Comparison of ENCODE assay signal across 10 cellular contexts in the genomic region with DNA sequence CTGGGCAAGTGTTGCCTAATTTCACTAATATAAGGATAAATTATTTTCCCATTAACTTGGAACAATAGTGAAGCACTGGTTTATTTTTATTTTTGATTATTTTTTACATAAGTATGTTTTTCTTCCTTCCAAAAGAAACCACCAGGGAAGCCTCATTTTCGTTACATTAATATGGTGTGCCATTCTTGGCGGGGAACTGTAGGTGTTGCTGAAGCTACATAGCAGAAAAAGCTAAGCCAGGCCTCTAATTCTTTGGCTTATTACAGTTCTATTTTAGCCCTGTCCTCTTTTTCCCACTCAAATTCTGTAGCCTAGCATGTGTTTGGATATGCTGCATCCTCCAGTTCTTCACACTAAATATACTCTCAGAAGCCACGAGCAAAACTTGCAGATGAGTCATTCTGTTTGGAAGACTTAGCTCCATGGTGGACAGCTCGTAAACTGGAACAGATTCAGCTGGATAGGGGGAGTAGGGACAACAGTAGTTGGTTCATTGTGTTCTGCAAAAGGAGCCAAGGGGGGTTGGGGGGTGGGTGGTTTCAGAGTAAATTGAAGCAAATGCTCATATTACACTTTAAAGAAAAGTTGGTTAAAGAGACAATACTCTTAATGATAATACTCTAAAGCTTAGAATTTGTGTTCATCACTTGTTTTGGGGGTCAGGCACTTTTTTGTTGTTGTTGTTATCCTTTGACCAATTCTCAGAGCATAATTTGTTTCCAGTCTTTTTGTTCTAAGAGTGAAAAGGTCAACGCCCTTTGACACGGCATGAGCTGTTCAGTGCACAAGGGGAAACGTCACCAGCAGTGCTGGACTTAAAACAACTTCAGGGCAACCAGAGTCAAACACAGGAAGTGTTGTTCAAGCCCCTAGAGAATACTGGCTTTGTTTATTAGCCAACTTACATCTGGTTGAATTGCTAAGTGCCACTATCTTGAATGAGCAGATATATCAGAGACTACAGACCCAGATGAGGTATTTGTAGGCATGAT.
DNase-seq lines count a peak whose midpoint lies in the region; ATAC-seq, FAIRE-seq and TF ChIP-seq lines count a peak whose summit lies in the region.
"Had no signal": no experiment of that assay in that cellular context is flagged by ENCODE, and none has a peak within 500 bp of the region (broad histone marks: within the 10 kb centered on the region; RNA-seq: fewer than 3 reads in every experiment).

No MANE protein-coding gene starts in this region.

- no peak for DNase-seq in GM12892 (ENCODE audit: insufficient read length)
- DNase-seq in cerebellum (ENCODE audit: low spot score), result peak; percentile 23
- DNase-seq in myocyte (ENCODE audit: low read depth), result peak; percentile 35
- DNase-seq in stimulated activated CD4-positive, alpha-beta T cell treated with anti-CD3 and anti-CD28 coated beads, Interleukin-2, amount 100 ng/mL, for 48 hours, result no peak
- no peak for DNase-seq in RPMI8226
- no peak for DNase-seq in stimulated activated naive CD8-positive, alpha-beta T cell treated with anti-CD3 and anti-CD28 coated beads, Interleukin-15, amount 100 ng/mL, for 72 hours
- DNase-seq in NCI-H2196 treated with DMSO at 0.1 percent for 48 hours (lab: John Stamatoyannopoulos, UW; ENCODE audit: unreplicated experiment), result no peak
- DNase-seq: cerebellar nuclear complex, T-helper 2 cell had no signal

- no peaks in the 10 kb centered on the region for H3K4me1 Mint-ChIP-seq in stimulated activated naive CD8-positive, alpha-beta T cell treated with anti-CD3 and anti-CD28 coated beads, Interleukin-15, amount 100 ng/mL, for 72 hours

- peak; percentile 84 for ATAC-seq in HG03175 (IDR thresholded peaks at IDR 0.05; ENCODE audit: unreplicated experiment)
- ATAC-seq in stimulated activated naive CD8-positive, alpha-beta T cell treated with anti-CD3 and anti-CD28 coated beads, Interleukin-15, amount 100 ng/mL, for 72 hours, result no peak

- no peaks in the 10 kb centered on the region for H3K9me3 Mint-ChIP-seq in stimulated activated naive CD8-positive, alpha-beta T cell treated with anti-CD3 and anti-CD28 coated beads, Interleukin-15, amount 100 ng/mL, for 72 hours

- H3K27me3 Mint-ChIP-seq in stimulated activated naive CD8-positive, alpha-beta T cell treated with anti-CD3 and anti-CD28 coated beads, Interleukin-15, amount 100 ng/mL, for 72 hours, result no peaks in the 10 kb centered on the region

- no peak for TF ChIP-seq POLR2A in GM12892 (IDR thresholded peaks at IDR 0.05; ENCODE audit: low read depth, low read length)

- H3K27ac Mint-ChIP-seq in stimulated activated naive CD8-positive, alpha-beta T cell treated with anti-CD3 and anti-CD28 coated beads, Interleukin-15, amount 100 ng/mL, for 72 hours, result no peak overlapping the region

- peak; percentile 17 for FAIRE-seq in GM12892 (lab: Jason Lieb, UNC)

- no peak overlapping the region for H3K4me3 Mint-ChIP-seq in stimulated activated naive CD8-positive, alpha-beta T cell treated with anti-CD3 and anti-CD28 coated beads, Interleukin-15, amount 100 ng/mL, for 72 hours

Comparison
In these comparisons a context has a peak if more than half of its experiments do, and no peak if none do; other contexts are left out.
1. DNase-seq: peak in cerebellum (single experiment) and myocyte (single experiment); none in GM12892 (single experiment), stimulated activated CD4-positive, alpha-beta T cell treated with anti-CD3 and anti-CD28 coated beads, Interleukin-2, amount 100 ng/mL, for 48 hours (0 of 2), RPMI8226 (single experiment), stimulated activated naive CD8-positive, alpha-beta T cell treated with anti-CD3 and anti-CD28 coated beads, Interleukin-15, amount 100 ng/mL, for 72 hours (0 of 2) and NCI-H2196 treated with DMSO at 0.1 percent for 48 hours (single experiment).